8 cellular contexts compared by ENCODE assay signal in genomic region chr21:42063578-42064521, GRCh38. TPM values are rescaled to one million over a fixed set of nuclear protein-coding genes. Genes with fewer than 3 reads are reported as not detected.
DNase-seq lines count a peak whose midpoint lies in the region; ATAC-seq, FAIRE-seq and TF ChIP-seq lines count a peak whose summit lies in the region.

No MANE protein-coding gene starts in this region.

- peak overlapping the region; percentile 49 for H2AFZ ChIP-seq in GM12878 (ENCODE audit: control insufficient read depth, low read depth, low read length)

- no peak for TF ChIP-seq CTCF in GM12878 (IDR thresholded peaks at IDR 0.05 in 2 of 3, conservative IDR thresholded peaks at IDR 0.05 in 1 of 3; ENCODE audit: control insufficient read depth in 2 of 3, extremely low read depth in 1 of 3, insufficient read depth in 1 of 3, low read depth in 3 of 3, low read length in 3 of 3)
- TF ChIP-seq CTCF in spleen (IDR thresholded peaks at IDR 0.05 in 8 of 11, conservative IDR thresholded peaks at IDR 0.05 in 3 of 11) = peak in 1 of 11 experiments; percentile 10

- H3K36me3 ChIP-seq in GM12878 (ENCODE audit: control insufficient read depth in 2 of 2, insufficient read depth in 2 of 2, low read length in 1 of 2) (no peaks in the 10 kb centered on the region), spleen (no peaks in the 10 kb centered on the region)

- no peaks in the 10 kb centered on the region for H3K79me2 ChIP-seq in GM12878 (ENCODE audit: control insufficient read depth, insufficient read depth, low read length)

- BruUV-seq in GM12878 (replicated peaks; lab: Mats Ljungman, UMichigan) = no TSS peak

- peak; percentile 73 for TF ChIP-seq POLR2A in GM12878 (IDR thresholded peaks at IDR 0.05; ENCODE audit: low read depth, low read length)
- TF ChIP-seq POLR2A in spleen (IDR thresholded peaks at IDR 0.05) = peak in 1 of 3 donors; percentile 42

- H3K27me3 ChIP-seq in GM12878 (replicated peaks in 1 of 2; ENCODE audit: control insufficient read depth in 2 of 2, insufficient read depth in 2 of 2, low read length in 1 of 2) = no peaks in the 10 kb centered on the region; a peak in 1 of 4 replicates
- H3K27me3 ChIP-seq in spleen (replicated peaks in 1 of 7) = no peaks in the 10 kb centered on the region

- no peak for FAIRE-seq in GM12878 (lab: Jason Lieb, UNC)

- in situ Hi-C loops in GM12878 (cut with MboI) = no loop called here

- 0 out of 4 replicates have a peak, but pooled peaks have one; percentile 18 to 41 for TF ChIP-seq EP300 in GM12878 (IDR thresholded peaks at IDR 0.05; ENCODE audit: borderline replicate concordance in 1 of 2, control insufficient read depth in 1 of 2, low read depth in 2 of 2, low read length in 2 of 2)

- H3K9me3 Mint-ChIP-seq in T-cell = no peaks in the 10 kb centered on the region

- RAD21 ChIA-PET in GM12878 (lab: Charles Lee; ENCODE audit: unreplicated experiment) = interaction anchor here (0.6 to 2.2 kb wide), 10 partner anchors 14 to 511 kb away, joined by 3 to 7 read pairs (median 4); partner anchors contain the start of gene ZBTB21

- H3K27ac ChIP-seq in GM12878 (ENCODE audit: control insufficient read depth, insufficient read depth) = peak overlapping the region; percentile 93
- peak overlapping the region; percentile 70 to 92 (median 81) for H3K27ac ChIP-seq in spleen

- H3K9ac ChIP-seq in GM12878 (ENCODE audit: control insufficient read depth, insufficient read depth, low read length) = peak overlapping the region; percentile 72

- H3K36me3 Mint-ChIP-seq in T-cell = no peaks in the 10 kb centered on the region

- intact Hi-C loops in GM12878 (cut with micrococcal nuclease; ENCODE audit: unreplicated experiment) (loop anchor here (2.0 to 5.0 kb wide), 4 partner anchors 52 to 195 kb away; partner anchors contain the start of genes C2CD2 and ZBTB21), spleen (cut with DNase I; ENCODE audit: low total_unique reads) (no loop called here)

- H3K4me2 ChIP-seq in GM12878 (ENCODE audit: control insufficient read depth, insufficient read depth) = peak overlapping the region; percentile 98

- SMC1A ChIA-PET in GM12878 (lab: Charles Lee; ENCODE audit: uncharacterized antibody, unreplicated experiment) = interaction anchor here (1.0 to 1.8 kb wide), 9 partner anchors 10 to 199 kb away, joined by 3 to 7 read pairs (median 4); partner anchors contain the start of gene PRDM15

- 4% methylated on average over 28 of the region's 28 CpGs for WGBS in GM12878 (ENCODE audit: insufficient coverage, insufficient replicate concordance, low lambda C conversion rate, missing lambda C conversion rate)
- 23 to 43% (median 30%) methylated on average over 25 to 28 of the region's 28 CpGs for WGBS in spleen, 5 donors

- peak overlapping the region; percentile 32; the same call in 1 of the 2 replicates for H3K4me3 ChIP-seq in GM08714 (ENCODE audit: low read length)
- H3K4me3 ChIP-seq in GM12878 = peak overlapping the region; percentile 72
- H3K4me3 ChIP-seq in spleen = peak overlapping the region; percentile 11 to 66 (median 32)

- H4K20me1 ChIP-seq in GM12878 (ENCODE audit: control insufficient read depth, insufficient read depth) = no peaks in the 10 kb centered on the region

- DNase-seq in T-cell = peak; percentile 37 to 71 (median 52)
- DNase-seq in GM12878 (ENCODE audit: low read depth, low spot score) = peak; percentile 63
- peak; percentile 93 for DNase-seq in spleen
- DNase-seq in T1000 (lab: John Stamatoyannopoulos, UW) = no peak
- DNase-seq in AG20443 (ENCODE audit: low spot score) = no peak

- ATAC-seq in HG02763 (IDR thresholded peaks at IDR 0.05; ENCODE audit: unreplicated experiment) (peak; percentile 31), T-cell (replicated peaks in 1 of 4) (peak; percentile 11 to 41 (median 37)), GM12878 (peak; percentile 58), HG03469 (IDR thresholded peaks at IDR 0.05; ENCODE audit: unreplicated experiment) (no peak)

- peaks cover 54% of the 10 kb centered on the region for H3K4me1 ChIP-seq in GM12878 (ENCODE audit: control insufficient read depth, insufficient read depth, low read length)
- peaks cover 19 to 79% (median 49%) of the 10 kb centered on the region in 6 donors for H3K4me1 ChIP-seq in spleen

- no peak for TF ChIP-seq RAD21 in GM12878 (IDR thresholded peaks at IDR 0.05; ENCODE audit: insufficient read depth, low read depth, low read length)

- CTCF ChIA-PET in T-cell (lab: Charles Lee) = no interaction called here
- CTCF ChIA-PET in GM12878 (lab: Yijun Ruan, JAX) = interaction anchor here (0.7 to 2.1 kb wide), 7 partner anchors 13 to 184 kb away, joined by 3 to 7 read pairs (median 3); no protein-coding TSS in a partner anchor

- H3K4me1 Mint-ChIP-seq in T-cell = peaks cover 53 to 75% (median 61%) of the 10 kb centered on the region in 3 donors

- POLR2A ChIA-PET in T-cell (lab: Charles Lee) (interaction anchor here in 1 of 2 donors (0.6 kb wide), 1 partner anchor 15 kb away, joined by 4 read pairs; no protein-coding TSS in a partner anchor), GM12878 (lab: Charles Lee) (interaction anchor here (0.8 to 1.6 kb wide), 7 partner anchors 9 to 143 kb away, joined by 3 to 4 read pairs (median 3); no protein-coding TSS in a partner anchor)

- H3K9me3 ChIP-seq in GM12878 (replicated peaks; ENCODE audit: control insufficient read depth, insufficient read depth, low read length) (no peaks in the 10 kb centered on the region), spleen (no peaks in the 10 kb centered on the region)

- no peaks in the 10 kb centered on the region for H3K27me3 Mint-ChIP-seq in T-cell

- H3K27ac Mint-ChIP-seq in T-cell = peak overlapping the region; percentile 99 to 100

- H3K4me3 Mint-ChIP-seq in T-cell = peak overlapping the region; percentile 89 to 92 (median 90)

TF ChIP-seq in GM12878, 131 proteins besides CTCF, POLR2A, EP300 and RAD21 (continues in another document):
- no peak; the same call in 1 of the 2 replicates for TF ChIP-seq SPI1 (IDR thresholded peaks at IDR 0.05; ENCODE audit: borderline replicate concordance, insufficient read depth, low read depth, low read length)
- 0 out of 2 replicates have a peak, but pooled peaks have one; percentile 50 for TF ChIP-seq TCF3 (IDR thresholded peaks at IDR 0.05; ENCODE audit: borderline replicate concordance, insufficient read depth, low read depth, low read length)
- 0 out of 2 replicates have a peak, but pooled peaks have one; percentile 30 for TF ChIP-seq ESRRA (IDR thresholded peaks at IDR 0.05; ENCODE audit: low read length)
- TF ChIP-seq USF2 (IDR thresholded peaks at IDR 0.05; ENCODE audit: borderline replicate concordance, low read depth, low read length) = no peak
- no peak for TF ChIP-seq SMAD5 (IDR thresholded peaks at IDR 0.05; ENCODE audit: low read depth)
- TF ChIP-seq CBX3 (IDR thresholded peaks at IDR 0.05; ENCODE audit: borderline replicate concordance, low read depth) = no peak
- no peak for TF ChIP-seq POLR2AphosphoS2 (IDR thresholded peaks at IDR 0.05; ENCODE audit: low read depth, low read length)

RNA-seq across cellular contexts. Expression of gene UMODL1, which starts 7.3 kb away (rescaled TPM):
- total RNA-seq in T-cell (under 1 TPM; 0.16 to 0.99 (median 0.82) TPM), GM12878 (2014; rRNA removed) (0.11 TPM in 1 of 2 replicates, not detected in the other), GM12878 (2014; rRNA removed; fragmentation: Illumina TruSeq; extraction: Trizol) (not detected in 2 replicates), GM12878 (2021) (0.05 TPM in 1 of 2 replicates, not detected in the other), spleen (under 1 TPM in 5 of 7 donors, not detected in 2; 0.09 to 0.85 (median 0.28) TPM)
- 0.51 and 0.65 TPM in 2 replicates for total RNA-seq in GM12878 (2013; cell fraction: nucleolus; rRNA removed)
- not detected for polyA plus RNA-seq in GM12878 (2011; ENCODE audit: low read depth)
- polyA plus RNA-seq in GM12878 (2011; rRNA removed) (0.03 and 0.10 TPM in 2 replicates), GM12878 (2014; fragmentation: Illumina TruSeq; extraction: Trizol) (0.01 TPM in 1 of 2 replicates, not detected in the other), GM12878 (2014; fragmentation: Nextera tagmentation; extraction: Ambion mirVana) (not detected), GM12878 (2014; rRNA removed) (0.03 TPM in 1 of 2 replicates, not detected in the other), GM12878 (2016; fragmentation: Nextera tagmentation; extraction: Ambion mirVana) (not detected), spleen (under 1 TPM in 2 of 3 donors, not detected in 1; 0.02 to 0.03 TPM)
- polyA plus RNA-seq in GM12878 (2011; cell fraction: cytosol; rRNA removed) = 0.01 and 0.08 TPM in 2 replicates
- 0.09 and 0.13 TPM in 2 replicates for polyA plus RNA-seq in GM12878 (2011; cell fraction: nucleus; rRNA removed)
- polyA plus RNA-seq in GM12878 (2012) = 0.11 TPM in 1 of 2 replicates, not detected in the other
- not detected in 2 replicates for polyA minus RNA-seq in GM12878 (2011; rRNA and poly(A)+ RNA removed)
- polyA minus RNA-seq in GM12878 (2011; cell fraction: cytosol; rRNA and poly(A)+ RNA removed) = not detected in 2 replicates
- not detected in 2 replicates for polyA minus RNA-seq in GM12878 (2011; cell fraction: nucleus; rRNA and poly(A)+ RNA removed)

RNA-seq across cellular contexts. Expression of gene ZBTB21, which starts 53.7 kb away (rescaled TPM):
- total RNA-seq in T-cell = 100 to 1,000 TPM in 2 of 5 donors, 10 to 100 TPM in 3; 17.6 to 119 (median 25.9) TPM
- 28.7 and 28.9 TPM in 2 replicates for total RNA-seq in GM12878 (2013; cell fraction: nucleolus; rRNA removed)
- total RNA-seq in GM12878 (2014; rRNA removed) = 8.5 and 9.8 TPM in 2 replicates
- 13.1 and 13.4 TPM in 2 replicates for total RNA-seq in GM12878 (2014; rRNA removed; fragmentation: Illumina TruSeq; extraction: Trizol)
- 17.9 and 21.6 TPM in 2 replicates for total RNA-seq in GM12878 (2021)
- 6.1 TPM for polyA plus RNA-seq in GM12878 (2011; ENCODE audit: low read depth)
- polyA plus RNA-seq in GM12878 (2011; rRNA removed) = 9.1 and 9.6 TPM in 2 replicates
- polyA plus RNA-seq in GM12878 (2011; cell fraction: cytosol; rRNA removed) = 5.7 and 11.2 TPM in 2 replicates
- 12.9 and 18.3 TPM in 2 replicates for polyA plus RNA-seq in GM12878 (2011; cell fraction: nucleus; rRNA removed)
- 9.1 and 9.6 TPM in 2 replicates for polyA plus RNA-seq in GM12878 (2012)
- polyA plus RNA-seq in GM12878 (2014; fragmentation: Illumina TruSeq; extraction: Trizol) = 12.6 and 12.7 TPM in 2 replicates
- polyA plus RNA-seq in GM12878 (2014; fragmentation: Nextera tagmentation; extraction: Ambion mirVana) = 1 to 10 TPM; 1.8 to 2.3 TPM
- polyA plus RNA-seq in GM12878 (2014; rRNA removed) = 6.3 and 7.0 TPM in 2 replicates
- polyA plus RNA-seq in GM12878 (2016; fragmentation: Nextera tagmentation; extraction: Ambion mirVana) = 10 to 100 TPM; 11.3 to 13.9 TPM
- polyA minus RNA-seq in GM12878 (2011; rRNA and poly(A)+ RNA removed) = 14.7 and 15.7 TPM in 2 replicates
- polyA minus RNA-seq in GM12878 (2011; cell fraction: cytosol; rRNA and poly(A)+ RNA removed) = 6.4 and 8.6 TPM in 2 replicates
- 10.8 and 12.8 TPM in 2 replicates for polyA minus RNA-seq in GM12878 (2011; cell fraction: nucleus; rRNA and poly(A)+ RNA removed)
- 10 to 100 TPM; 10.6 to 21.7 (median 16.2) TPM for total RNA-seq in spleen
- polyA plus RNA-seq in spleen = 1 to 10 TPM; 1.9 to 3.0 (median 1.9) TPM

Comparison
In these comparisons a context has a peak if more than half of its experiments do, and no peak if none do; other contexts are left out.
1. DNase-seq: peak in T-cell (34 of 34), GM12878 (single experiment) and spleen (single experiment); none in T1000 (single experiment) and AG20443 (single experiment).
2. Peak in every context shown above with its lines, with median percentiles within 50 percentile points of each other: H3K4me3 ChIP-seq.